25 cellular contexts compared by ENCODE assay signal in the genomic region with DNA sequence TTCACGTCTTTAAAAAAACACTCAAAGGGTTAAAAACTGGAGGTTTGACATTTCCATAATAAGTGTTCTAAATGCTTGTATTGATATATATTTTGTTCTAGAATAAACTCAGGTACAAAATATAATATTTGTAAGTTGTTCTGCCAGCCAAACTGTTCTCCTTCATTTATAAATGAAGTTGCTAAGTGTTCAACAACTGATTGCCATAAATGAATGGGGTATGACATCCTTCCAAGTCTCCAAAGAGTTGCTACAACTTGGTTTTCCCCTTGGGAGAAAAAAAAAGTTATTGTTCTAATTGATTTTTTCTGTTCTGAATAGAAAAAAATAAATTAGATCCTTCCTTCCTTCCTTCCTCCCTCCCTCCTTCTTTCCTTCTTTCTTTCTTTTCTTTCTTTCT.
DNase-seq lines count a peak whose midpoint lies in the region; ATAC-seq and TF ChIP-seq lines count a peak whose summit lies in the region.
"Had no signal": no experiment of that assay in that cellular context is flagged by ENCODE, and none has a peak within 500 bp of the region (broad histone marks: within the 10 kb centered on the region; RNA-seq: fewer than 3 reads in every experiment).

No MANE protein-coding gene starts in this region.

- peak overlapping the region; percentile 73 for H3K4me2 ChIP-seq in HCT116 (ENCODE audit: low read length)
- peak overlapping the region; percentile 7 for H3K4me2 ChIP-seq in fibroblast of lung (ENCODE audit: extremely low read depth, insufficient read depth, low read length)
- peak overlapping the region; percentile 91 for H3K4me2 ChIP-seq in smooth muscle cell

- H3K27me3 ChIP-seq in HCT116 (ENCODE audit: insufficient read depth, low read length) (no peaks in the 10 kb centered on the region), ascending aorta (no peaks in the 10 kb centered on the region), fibroblast of lung (ENCODE audit: control insufficient read depth, insufficient read depth, low read length) (no peaks in the 10 kb centered on the region), smooth muscle cell (ENCODE audit: low read depth) (no peaks in the 10 kb centered on the region)
- H3K27me3 ChIP-seq: right atrium auricular region had no signal

- H3K79me2 ChIP-seq in HCT116 (ENCODE audit: insufficient read depth, low read length) (peaks cover 100% of the 10 kb centered on the region), fibroblast of lung (ENCODE audit: control insufficient read depth, insufficient read depth, low read length) (peaks cover 78% of the 10 kb centered on the region), smooth muscle cell (ENCODE audit: low read depth) (peaks cover 79% of the 10 kb centered on the region)
- H3K79me2 ChIP-seq: parathyroid adenoma had no signal

- peaks cover 30% of the 10 kb centered on the region for H3F3A ChIP-seq in smooth muscle cell (ENCODE audit: low read depth)

- H3K4me3 ChIP-seq in HCT116 (replicated peaks in 1 of 2; ENCODE audit: low read depth in 1 of 2, low read length in 2 of 2) (no peak overlapping the region), ascending aorta (no peak overlapping the region), fibroblast of lung (replicated peaks in 1 of 4; ENCODE audit: control extremely low read depth in 1 of 4, insufficient read depth in 1 of 4, low read depth in 3 of 4, low read length in 4 of 4) (no peak overlapping the region), smooth muscle cell (no peak overlapping the region)
- H3K4me3 ChIP-seq: K562, right atrium auricular region, SK-N-MC had no signal

- no peaks in the 10 kb centered on the region for H3K9me2 ChIP-seq in HCT116 (ENCODE audit: insufficient read depth)

- POLR2A ChIA-PET in HCT116 (lab: Charles Lee), result interaction anchor here (0.7 to 4.6 kb wide), 12 partner anchors 9 to 42 kb away, joined by 3 to 30 read pairs (median 8); no protein-coding TSS in a partner anchor

- BruUV-seq in HCT116 (replicated peaks; lab: Mats Ljungman, UMichigan), result no TSS peak

- H3K36me3 ChIP-seq in HCT116 (ENCODE audit: control insufficient read depth in 1 of 2, insufficient read depth in 2 of 2, low read length in 2 of 2), result peaks cover 2 to 46% of the 10 kb centered on the region in 2 experiments; a peak in 3 of 4 replicates
- H3K36me3 ChIP-seq in ascending aorta, result peaks cover 0 to 13% of the 10 kb centered on the region in 2 donors
- peaks cover 4% of the 10 kb centered on the region for H3K36me3 ChIP-seq in fibroblast of lung (ENCODE audit: control insufficient read depth, insufficient read depth, low read length)
- no peaks in the 10 kb centered on the region for H3K36me3 ChIP-seq in smooth muscle cell (ENCODE audit: low read depth)
- H3K36me3 ChIP-seq: right atrium auricular region had no signal

- TF ChIP-seq POLR2A in HCT116 (IDR thresholded peaks at IDR 0.05; ENCODE audit: borderline replicate concordance, extremely low read depth, insufficient read depth, insufficient read length), result no peak

- RAD21 ChIA-PET in HCT116 (lab: Charles Lee; ENCODE audit: low non-redundant PET in 1 of 2, low total read pairs in 2 of 2, uncharacterized antibody in 2 of 2, unreplicated experiment in 2 of 2), result interaction anchor here in 1 of 2 experiments (0.9 kb wide), 1 partner anchor 38 kb away, joined by 4 read pairs; no protein-coding TSS in a partner anchor

- WGBS in smooth muscle cell (ENCODE audit: low lambda C conversion rate), result 73% methylated on average over 1 of the region's 1 CpG

- TF ChIP-seq RAD21 in HCT116 (IDR thresholded peaks at IDR 0.05; ENCODE audit: low read depth), result no peak

- DNase-seq in HCT116 (ENCODE audit: low read depth, low spot score) (no peak), ascending aorta (ENCODE audit: low spot score in 2 of 2) (no peak), fibroblast of lung (ENCODE audit: low read depth in 2 of 2) (no peak), smooth muscle cell (lab: John Stamatoyannopoulos, UW; ENCODE audit: unreplicated experiment) (no peak), Right ventricle myocardium inferior (ENCODE audit: missing footprints) (no peak), RPMI8226 (no peak)
- DNase-seq: activated CD4-positive, alpha-beta T cell treated with anti-CD3 and anti-CD28 coated beads for 36 hours; activated T-cell treated with anti-CD3 and anti-CD28 coated beads, Interleukin-2, amount 50 U/mL, for 24 hours; CD4-positive, CD25-positive, alpha-beta regulatory T cell; DMS153; immature natural killer cell; left ventricle myocardium superior; MM.1S; NCI-H1417; NCI-H510A; NK-92 treated with Interleukin-12 subunit alpha and Interleukin-12 subunit beta, amount 100 ng/mL, for 24 hours; stimulated activated CD4-positive, alpha-beta T cell treated with anti-CD3 and anti-CD28 coated beads, Interleukin-4, amount 100 ng/mL, for 4 hours; stimulated activated naive CD4-positive, alpha-beta T cell; T-helper 2 cell had no signal

- peaks cover 81 to 100% of the 10 kb centered on the region in 2 experiments for H3K4me1 ChIP-seq in HCT116 (ENCODE audit: control insufficient read depth in 1 of 2, insufficient read depth in 2 of 2, low read length in 2 of 2)
- H3K4me1 ChIP-seq in ascending aorta, result peaks cover 6 to 20% of the 10 kb centered on the region in 2 donors
- H3K4me1 ChIP-seq in fibroblast of lung (ENCODE audit: control insufficient read depth, extremely low read depth, insufficient read depth, low read length), result peaks cover 12% of the 10 kb centered on the region
- H3K4me1 ChIP-seq in smooth muscle cell (ENCODE audit: low read depth), result peaks cover 36% of the 10 kb centered on the region
- H3K4me1 ChIP-seq: parathyroid adenoma had no signal

- intact Hi-C loops in HCT116 (cut with micrococcal nuclease), result loop anchor here (5.0 kb wide), 1 partner anchor 44 kb away; no protein-coding TSS in a partner anchor
- intact Hi-C loops in ascending aorta (cut with DNase I), result no loop called here
- intact Hi-C loops in Right ventricle myocardium inferior (cut with DNase I), result loop anchor here (10.0 kb wide), 1 partner anchor 47 kb away; no protein-coding TSS in a partner anchor

- H3K9me3 ChIP-seq in HCT116 (ENCODE audit: control insufficient read depth in 1 of 2, insufficient read depth in 1 of 2, low read depth in 1 of 2, low read length in 2 of 2) (no peaks in the 10 kb centered on the region), ascending aorta (peaks cover 13 to 35% of the 10 kb centered on the region in 2 donors), fibroblast of lung (ENCODE audit: control insufficient read depth, insufficient read depth, low read depth, low read length) (peaks cover 3% of the 10 kb centered on the region), smooth muscle cell (replicated peaks; ENCODE audit: low read depth) (no peaks in the 10 kb centered on the region)

- CTCF ChIA-PET in HCT116 (lab: Charles Lee), result interaction anchor here (1.1 to 3.0 kb wide), 2 partner anchors 21 to 73 kb away, joined by 4 to 10 read pairs; no protein-coding TSS in a partner anchor

- H4K20me1 ChIP-seq in HCT116 (ENCODE audit: insufficient read depth) (no peaks in the 10 kb centered on the region), fibroblast of lung (ENCODE audit: control insufficient read depth, extremely low read depth, insufficient read depth, low read length) (no peaks in the 10 kb centered on the region), smooth muscle cell (ENCODE audit: low read depth) (no peaks in the 10 kb centered on the region)

- ATAC-seq in HCT116, result no peak
- ATAC-seq in GM21360 (IDR thresholded peaks at IDR 0.05; ENCODE audit: unreplicated experiment), result no peak
- ATAC-seq in Right ventricle myocardium inferior, result no peak
- no peak for ATAC-seq in GM21528 (IDR thresholded peaks at IDR 0.05; ENCODE audit: low FRiP score, unreplicated experiment)
- ATAC-seq: activated CD4-positive, alpha-beta T cell treated with anti-CD3 and anti-CD28 coated beads for 36 hours; K562; left ventricle myocardium superior had no signal

- H2AFZ ChIP-seq in HCT116 (ENCODE audit: low read depth, low read length, poor library complexity, severe bottlenecking), result no peak overlapping the region
- no peak overlapping the region for H2AFZ ChIP-seq in fibroblast of lung (ENCODE audit: low read length)
- H2AFZ ChIP-seq in smooth muscle cell (ENCODE audit: low read depth), result no peak overlapping the region
- H2AFZ ChIP-seq: parathyroid adenoma had no signal

- H3K27ac ChIP-seq in HCT116 (ENCODE audit: low read depth, low read length) (peak overlapping the region; percentile 97), ascending aorta (peak overlapping the region; percentile 81 to 83), fibroblast of lung (ENCODE audit: insufficient read depth, low read length) (peak overlapping the region; percentile 42), smooth muscle cell (ENCODE audit: low read depth) (peak overlapping the region; percentile 93)
- H3K27ac ChIP-seq: parathyroid adenoma, SK-N-MC had no signal

- H3K9ac ChIP-seq in HCT116 (ENCODE audit: low read length) (peak overlapping the region; percentile 67), fibroblast of lung (ENCODE audit: insufficient read depth, low read length) (no peak overlapping the region), smooth muscle cell (ENCODE audit: low read depth) (peak overlapping the region; percentile 71)
- H3K9ac ChIP-seq: parathyroid adenoma had no signal

- TF ChIP-seq CTCF in HCT116 (IDR thresholded peaks at IDR 0.05 in 2 of 3, conservative IDR thresholded peaks at IDR 0.05 in 1 of 3; ENCODE audit: borderline replicate concordance in 1 of 3, insufficient read depth in 1 of 3, low read depth in 2 of 3, low read length in 2 of 3) (no peak), ascending aorta (IDR thresholded peaks at IDR 0.05) (no peak), fibroblast of lung (conservative IDR thresholded peaks at IDR 0.05 in 1 of 2, IDR thresholded peaks at IDR 0.05 in 1 of 2; ENCODE audit: low read depth in 1 of 2, low read length in 2 of 2) (no peak), smooth muscle cell (IDR thresholded peaks at IDR 0.05; ENCODE audit: borderline replicate concordance, insufficient read depth, poor library complexity, severe bottlenecking) (no peak)

TF ChIP-seq in HCT116, 20 proteins besides CTCF, POLR2A, EP300 and RAD21:
- no peak for TF ChIP-seq SP1 (IDR thresholded peaks at IDR 0.05; ENCODE audit: low read depth)
- 0 out of 2 replicates have a peak, but pooled peaks have one; percentile 17 for TF ChIP-seq SIN3A (IDR thresholded peaks at IDR 0.05; ENCODE audit: low read depth)

Comparison
In these comparisons a context has a peak if more than half of its experiments do, and no peak if none do; other contexts are left out.
1. H3K27ac ChIP-seq: peak in every context shown above with its lines; median percentile 97 in HCT116; 93 in smooth muscle cell; 82 in ascending aorta; 42 in fibroblast of lung.
2. H3K4me2 ChIP-seq: peak in every context shown above with its lines; median percentile 91 in smooth muscle cell; 73 in HCT116; 7 in fibroblast of lung.